Comparison of ENCODE assay signal across 1 cellular context in the genomic region with DNA sequence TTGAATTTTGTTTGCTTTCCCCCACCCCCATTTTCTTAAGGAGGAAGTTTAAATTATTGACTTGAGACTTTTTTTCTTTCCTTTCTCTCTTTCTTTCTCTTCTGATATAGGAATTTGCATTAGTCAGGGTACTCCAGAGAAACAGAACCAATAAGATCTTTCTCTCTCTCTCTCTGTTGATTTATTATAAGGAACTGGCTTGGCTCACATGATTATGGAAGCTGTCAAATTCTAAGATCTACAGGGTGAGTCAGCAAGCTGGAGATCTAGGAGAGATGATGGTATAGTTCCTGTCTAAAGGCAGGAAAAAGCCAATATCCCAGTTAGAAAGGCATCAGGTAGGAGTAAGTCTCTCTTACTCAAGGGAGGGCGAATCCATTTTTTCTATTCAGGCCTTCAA.
TF ChIP-seq lines count a peak whose summit lies in the region.

No MANE protein-coding gene starts in this region.

TF ChIP-seq in IMR-90, 13 proteins besides CTCF, POLR2A, EP300 and RAD21:
- peak; percentile 33; the same call in 1 of the 2 replicates for TF ChIP-seq NFE2L2 (IDR thresholded peaks at IDR 0.05; ENCODE audit: low read depth, low read length)
- TF ChIP-seq RFX5 (IDR thresholded peaks at IDR 0.05; ENCODE audit: low read depth, low read length): no peak
- no peak for TF ChIP-seq CEBPB (IDR thresholded peaks at IDR 0.05; ENCODE audit: low read depth, low read length)
